9 cellular contexts compared by ENCODE assay signal in the genomic region with DNA sequence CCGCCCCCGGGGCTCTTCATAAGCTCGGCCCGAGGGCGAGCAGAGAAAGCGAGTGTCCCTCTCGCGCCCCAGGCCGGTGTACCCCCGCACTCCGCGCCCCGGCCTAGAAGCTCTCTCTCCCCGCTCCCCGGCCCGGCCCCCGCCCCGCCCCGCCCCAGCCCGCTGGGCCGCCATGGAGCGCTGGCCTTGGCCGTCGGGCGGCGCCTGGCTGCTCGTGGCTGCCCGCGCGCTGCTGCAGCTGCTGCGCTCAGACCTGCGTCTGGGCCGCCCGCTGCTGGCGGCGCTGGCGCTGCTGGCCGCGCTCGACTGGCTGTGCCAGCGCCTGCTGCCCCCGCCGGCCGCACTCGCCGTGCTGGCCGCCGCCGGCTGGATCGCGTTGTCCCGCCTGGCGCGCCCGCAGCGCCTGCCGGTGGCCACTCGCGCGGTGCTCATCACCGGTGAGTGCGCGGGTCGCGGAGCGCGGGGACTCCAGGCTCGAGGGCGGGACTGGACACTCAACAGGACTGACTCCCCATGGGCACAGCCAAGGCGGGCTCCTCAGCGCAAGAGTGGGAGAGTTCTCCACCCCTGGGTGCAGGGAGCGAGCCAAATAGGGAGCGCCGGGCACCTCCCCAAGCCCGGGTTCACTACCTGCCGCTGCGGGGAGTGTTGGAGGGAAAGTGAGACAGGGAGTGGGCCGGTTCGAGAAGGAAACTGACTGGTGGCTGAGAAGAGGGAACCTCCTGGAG. TPM values are rescaled to one million over a fixed set of nuclear protein-coding genes. Genes with fewer than 3 reads are reported as not detected.
DNase-seq lines count a peak whose midpoint lies in the region; ATAC-seq, FAIRE-seq and TF ChIP-seq lines count a peak whose summit lies in the region.
"Had no signal": no experiment of that assay in that cellular context is flagged by ENCODE, and none has a peak within 500 bp of the region (broad histone marks: within the 10 kb centered on the region; RNA-seq: fewer than 3 reads in every experiment).

A gene (plus strand): TSS at position 45 of the 728 bp plus-strand sequence. CDS start 128 bp downstream, at position 173.

- H3K9me1 ChIP-seq in K562 (ENCODE audit: control insufficient read depth, insufficient read depth, low read length) = peaks cover 3% of the 10 kb centered on the region

- in situ Hi-C loops in K562 (cut with MboI) = no loop called here

- H3K9ac ChIP-seq in K562 (ENCODE audit: insufficient read depth in 1 of 2, low read depth in 2 of 2, low read length in 2 of 2) = peak within 1 kb of the TSS; percentile 4 to 88; a peak in 2 of 4 replicates
- peak within 1 kb of the TSS; percentile 71; the same call in 1 of the 2 replicates for H3K9ac ChIP-seq in iPS-20b (ENCODE audit: low read depth, low read length)
- H3K9ac ChIP-seq in skeletal muscle satellite cell (ENCODE audit: low read depth, low read length) = peak within 1 kb of the TSS; percentile 30

- POLR2A ChIA-PET in K562 (lab: Yijun Ruan, JAX) = interaction anchor here (0.6 to 0.8 kb wide), 2 partner anchors 40 to 90 kb away, joined by 3 to 4 read pairs; no protein-coding TSS in a partner anchor

- H2AFZ ChIP-seq in K562 (ENCODE audit: low read depth, low read length) = peak within 1 kb of the TSS; percentile 80

- CTCF ChIA-PET in K562 (lab: Yijun Ruan, JAX; ENCODE audit: low intra/inter-chr PET ratio) = interaction anchor here (0.6 to 1.5 kb wide), 2 partner anchors 32 to 34 kb away, joined by 3 to 5 read pairs; no protein-coding TSS in a partner anchor

- intact Hi-C loops in K562 (cut with micrococcal nuclease) = no loop called here

- H3K36me3 ChIP-seq in GM06990 (ENCODE audit: control insufficient read depth, insufficient read depth, low read length) (peaks cover 3% of the 10 kb centered on the region), K562 (ENCODE audit: control insufficient read depth, insufficient read depth, low read length) (no peaks in the 10 kb centered on the region), iPS-20b (ENCODE audit: insufficient read depth, low read depth, low read length) (no peaks in the 10 kb centered on the region), skeletal muscle satellite cell (ENCODE audit: insufficient read depth, low read length) (no peaks in the 10 kb centered on the region)

- no peak for TF ChIP-seq EP300 in K562 (IDR thresholded peaks at IDR 0.05; ENCODE audit: low read length)

- ATAC-seq in K562 (peak; percentile 80), HG03521 (IDR thresholded peaks at IDR 0.05; ENCODE audit: unreplicated experiment) (no peak), HG03457 (IDR thresholded peaks at IDR 0.05; ENCODE audit: unreplicated experiment) (no peak)

- no TSS peak for BruUV-seq in K562 (replicated peaks; lab: Mats Ljungman, UMichigan)

- H3K4me2 ChIP-seq in K562 (ENCODE audit: insufficient read depth, low read length) (peak within 1 kb of the TSS; percentile 62), skeletal muscle satellite cell (ENCODE audit: low read length) (peak within 1 kb of the TSS; percentile 88)

- FAIRE-seq in K562 (lab: Jason Lieb, UNC) = no peak

- H3K27ac ChIP-seq in K562 (ENCODE audit: extremely low read depth, low read depth, low read length) = no peak within 1 kb of the TSS
- H3K27ac ChIP-seq in iPS-20b (ENCODE audit: low read length) = no peak within 1 kb of the TSS

- TF ChIP-seq CTCF in GM06990 (IDR thresholded peaks at IDR 0.05; ENCODE audit: insufficient read depth, low read length, poor library complexity, severe bottlenecking) = no peak
- peak in 1 of 3 experiments; percentile 22; a peak in 2 of 6 replicates for TF ChIP-seq CTCF in K562 (IDR thresholded peaks at IDR 0.05 in 2 of 3, conservative IDR thresholded peaks at IDR 0.05 in 1 of 3; ENCODE audit: insufficient read depth in 2 of 3, low read depth in 1 of 3, low read length in 3 of 3)

- DNase-seq in 8988T (peak; percentile 96), GM06990 (ENCODE audit: extremely low read depth, insufficient read length) (no peak), RKO (ENCODE audit: low spot score) (peak; percentile 85), K562 (ENCODE audit: extremely low read depth in 1 of 4, low spot score in 3 of 4) (peak in 3 of 4 experiments; percentile 66 to 89 (median 87))

- peaks cover 4% of the 10 kb centered on the region for H3K27me3 ChIP-seq in GM06990 (replicated peaks; ENCODE audit: control insufficient read depth, insufficient read depth, low read length)
- peaks cover 0 to 6% of the 10 kb centered on the region in 2 experiments; a peak in 1 of 5 replicates for H3K27me3 ChIP-seq in K562 (ENCODE audit: control insufficient read depth in 2 of 2, insufficient read depth in 2 of 2, low read length in 2 of 2)
- H3K27me3 ChIP-seq in iPS-20b (ENCODE audit: insufficient read depth, low read length) = peaks cover 31% of the 10 kb centered on the region
- H3K27me3 ChIP-seq in skeletal muscle satellite cell (ENCODE audit: control insufficient read depth, insufficient read depth, low read length) = peaks cover 32% of the 10 kb centered on the region

- peaks cover 6 to 34% of the 10 kb centered on the region in 2 experiments; a peak in 3 of 5 replicates for H3K4me1 ChIP-seq in K562 (replicated peaks in 1 of 2; ENCODE audit: control insufficient read depth in 2 of 2, insufficient read depth in 2 of 2, low read length in 2 of 2)
- peaks cover 22% of the 10 kb centered on the region; the same call in 1 of the 2 replicates for H3K4me1 ChIP-seq in iPS-20b (ENCODE audit: insufficient read depth, low read length)
- H3K4me1 ChIP-seq in skeletal muscle satellite cell (ENCODE audit: control insufficient read depth, insufficient read depth, low read length) = peaks cover 14% of the 10 kb centered on the region

- no peak for TF ChIP-seq POLR2A in K562 (conservative IDR thresholded peaks at IDR 0.05)

- no peaks in the 10 kb centered on the region for H3K79me2 ChIP-seq in K562 (ENCODE audit: control insufficient read depth, insufficient read depth, low read length)

- TF ChIP-seq RAD21 in K562 (CRISPR knock-in tag; conservative IDR thresholded peaks at IDR 0.05 in 1 of 2, IDR thresholded peaks at IDR 0.05 in 1 of 2) = peak in 1 of 2 experiments; percentile 5; a peak in 1 of 4 replicates

- 6% methylated on average over 32 of the region's 79 CpGs for WGBS in K562 (ENCODE audit: insufficient coverage, low coverage, missing lambda C conversion rate)

- H4K20me1 ChIP-seq in K562 (replicated peaks; ENCODE audit: control insufficient read depth, insufficient read depth, low read length) = peaks cover 13% of the 10 kb centered on the region; the same call in 1 of the 2 replicates

- H3K9me3 ChIP-seq in K562 (replicated peaks; ENCODE audit: control insufficient read depth, insufficient read depth, low read depth, low read length) (no peaks in the 10 kb centered on the region), iPS-20b (ENCODE audit: insufficient read depth, low read depth, low read length) (no peaks in the 10 kb centered on the region), skeletal muscle satellite cell (replicated peaks; ENCODE audit: low read length) (no peaks in the 10 kb centered on the region)

- H3K4me3 ChIP-seq in GM06990 (replicated peaks; ENCODE audit: low read depth, low read length) (peak within 1 kb of the TSS; percentile 35), K562 (peak within 1 kb of the TSS; percentile 38), iPS-20b (ENCODE audit: low read length) (peak within 1 kb of the TSS; percentile 89), skeletal muscle satellite cell (ENCODE audit: low read length) (peak within 1 kb of the TSS; percentile 58)

TF ChIP-seq in K562, 482 proteins besides CTCF, POLR2A, EP300 and RAD21 (continues in another document):
- TF ChIP-seq, protein P1, sequence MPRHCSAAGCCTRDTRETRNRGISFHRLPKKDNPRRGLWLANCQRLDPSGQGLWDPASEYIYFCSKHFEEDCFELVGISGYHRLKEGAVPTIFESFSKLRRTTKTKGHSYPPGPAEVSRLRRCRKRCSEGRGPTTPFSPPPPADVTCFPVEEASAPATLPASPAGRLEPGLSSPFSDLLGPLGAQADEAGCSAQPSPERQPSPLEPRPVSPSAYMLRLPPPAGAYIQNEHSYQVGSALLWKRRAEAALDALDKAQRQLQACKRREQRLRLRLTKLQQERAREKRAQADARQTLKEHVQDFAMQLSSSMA (CRISPR knock-in tag; IDR thresholded peaks at IDR 0.05) = no peak
- TF ChIP-seq KLF10 (CRISPR knock-in tag; IDR thresholded peaks at IDR 0.05) = no peak
- no peak for TF ChIP-seq NFIX (CRISPR knock-in tag; IDR thresholded peaks at IDR 0.05; ENCODE audit: low read depth)
- peak in 1 of 2 experiments; percentile 53; a peak in 2 of 4 replicates for TF ChIP-seq NRF1 (conservative IDR thresholded peaks at IDR 0.05 in 1 of 2, IDR thresholded peaks at IDR 0.05 in 1 of 2)
- TF ChIP-seq CTBP1 (IDR thresholded peaks at IDR 0.05; ENCODE audit: borderline replicate concordance) = peak; percentile 42; the same call in 1 of the 2 replicates
- TF ChIP-seq ZNF41 (CRISPR knock-in tag; conservative IDR thresholded peaks at IDR 0.05) = no peak
- no peak for TF ChIP-seq FOXA1 (IDR thresholded peaks at IDR 0.05; ENCODE audit: borderline replicate concordance)
- TF ChIP-seq ZFX (CRISPR knock-in tag; IDR thresholded peaks at IDR 0.05) = peak; percentile 23; the same call in 1 of the 2 replicates
- TF ChIP-seq PRPF4 (IDR thresholded peaks at IDR 0.05; ENCODE audit: insufficient read depth, low read depth, low read length, poor library complexity, severe bottlenecking) = no peak

RNA-seq across cellular contexts. Expression of the gene that starts here (rescaled TPM):
- 3.4 and 5.6 TPM in 2 replicates for total RNA-seq in K562 (2011; cell fraction: chromatin; rRNA removed; ENCODE audit: low replicate concordance)
- total RNA-seq in K562 (2011; cell fraction: nucleolus; rRNA removed) = 3.0 and 4.7 TPM in 2 replicates
- 2.4 and 6.9 TPM in 2 replicates for total RNA-seq in K562 (2011; cell fraction: nucleoplasm; rRNA removed)
- total RNA-seq in K562 (2014; rRNA removed) = 0.95 and 2.9 TPM in 2 replicates
- 0.22 and 0.55 TPM in 2 replicates for total RNA-seq in K562 (2014; rRNA removed; fragmentation: Illumina TruSeq; extraction: Trizol)
- total RNA-seq in K562 (2015; rRNA removed; fragmentation: Illumina TruSeq; extraction: Trizol) = 0.60 and 0.65 TPM in 2 replicates
- 1.9 and 2.0 TPM in 2 replicates for total RNA-seq in K562 (2021)
- 0.79 and 2.2 TPM in 2 replicates for polyA plus RNA-seq in K562 (2011; rRNA removed)
- polyA plus RNA-seq in K562 (2011; cell fraction: cytosol; rRNA removed) = 1.8 and 2.4 TPM in 2 replicates
- 3.4 and 4.8 TPM in 2 replicates for polyA plus RNA-seq in K562 (2011; cell fraction: nucleus; rRNA removed)
- polyA plus RNA-seq in K562 (2012) = 0.86 and 2.0 TPM in 2 replicates
- 1.4 and 2.7 TPM in 2 replicates for polyA plus RNA-seq in K562 (2014; fragmentation: Illumina TruSeq; extraction: Trizol)
- polyA plus RNA-seq in K562 (2014; fragmentation: Nextera tagmentation; extraction: Ambion mirVana) = under 1 TPM; 0.08 to 0.18 TPM
- 1.4 and 2.2 TPM in 2 replicates for polyA plus RNA-seq in K562 (2014; rRNA removed)
- 0.72 and 1.1 TPM in 2 replicates for polyA minus RNA-seq in K562 (2011; rRNA and poly(A)+ RNA removed)
- 1.9 and 2.9 TPM in 2 replicates for polyA minus RNA-seq in K562 (2011; cell fraction: cytosol; rRNA and poly(A)+ RNA removed)
- 0.67 and 0.81 TPM in 2 replicates for polyA minus RNA-seq in K562 (2011; cell fraction: nucleus; rRNA and poly(A)+ RNA removed)
- total RNA-seq in skeletal muscle satellite cell (2012; rRNA removed) = not detected in 2 replicates
- total RNA-seq: pulmonary artery endothelial cell had no signal

Comparison
In these comparisons a context has a peak if more than half of its experiments do, and no peak if none do; other contexts are left out.
1. H3K4me3 ChIP-seq: peak in every context shown above with its lines; median percentile 89 in iPS-20b; 58 in skeletal muscle satellite cell; 38 in K562; 35 in GM06990.